In genomic region chr2:112793449-112793978, GRCh38 we compare ENCODE assay signal across 10 cellular contexts. TPM values are rescaled to one million over a fixed set of nuclear protein-coding genes. Genes with fewer than 3 reads are reported as not detected.
A peak's percentile ranks its signal among the peaks of the same experiment; 100 is the strongest.
DNase-seq lines count a peak whose midpoint lies in the region; ATAC-seq and TF ChIP-seq lines count a peak whose summit lies in the region.
"Had no signal": no experiment of that assay in that cellular context is flagged by ENCODE, and none has a peak within 500 bp of the region (broad histone marks: within the 10 kb centered on the region; RNA-seq: fewer than 3 reads in every experiment).

No MANE protein-coding gene starts in this region.

- intact Hi-C loops in OCI-LY7 (cut with micrococcal nuclease; ENCODE audit: unreplicated experiment), result no loop called here

- POLR2A ChIA-PET in OCI-LY7 (lab: Charles Lee), result interaction anchor here (0.6 to 1.7 kb wide), 3 partner anchors 9 to 406 kb away, joined by 3 read pairs; partner anchors contain the start of gene IL1A

- peak; percentile 21 to 61 for ATAC-seq in activated CD4-positive, CD25-positive, alpha-beta regulatory T cell treated with anti-CD3 and anti-CD28 coated beads, Interleukin-2, amount 50 U/mL, for 24 hours
- no peak for ATAC-seq in HG02981 (IDR thresholded peaks at IDR 0.05; ENCODE audit: unreplicated experiment)

- no peak overlapping the region for H3K4me3 ChIP-seq in OCI-LY7 (ENCODE audit: low read depth, low read length, poor library complexity, severe bottlenecking)
- H3K4me3 ChIP-seq in cardiac fibroblast (replicated peaks in 1 of 2; ENCODE audit: low read depth in 2 of 2, low read length in 2 of 2), result no peak overlapping the region
- H3K4me3 ChIP-seq in parathyroid adenoma (ENCODE audit: low read depth, low read length), result no peak overlapping the region

- H3K9me3 ChIP-seq in OCI-LY7 (ENCODE audit: low read length), result no peaks in the 10 kb centered on the region
- H3K9me3 ChIP-seq in parathyroid adenoma (ENCODE audit: control insufficient read depth, low read length), result no peaks in the 10 kb centered on the region

- no peak for DNase-seq in activated CD4-positive, CD25-positive, alpha-beta regulatory T cell treated with anti-CD3 and anti-CD28 coated beads, Interleukin-2, amount 50 U/mL, for 72 hours
- no peak for DNase-seq in OCI-LY7 (ENCODE audit: low spot score)
- DNase-seq in cardiac fibroblast (ENCODE audit: low read depth in 2 of 2), result peak; percentile 33 to 74
- no peak for DNase-seq in NCI-H1417 (lab: John Stamatoyannopoulos, UW)
- no peak for DNase-seq in NCI-H2171 (lab: John Stamatoyannopoulos, UW)
- DNase-seq: stimulated activated CD4-positive, alpha-beta T cell treated with anti-CD3 and anti-CD28 coated beads, Interleukin-4, amount 100 ng/mL, for 1 hour had no signal

- no peaks in the 10 kb centered on the region for H3K27me3 ChIP-seq in parathyroid adenoma (ENCODE audit: control insufficient read depth, insufficient read depth, low read length)

- CTCF ChIA-PET in OCI-LY7 (lab: Charles Lee; ENCODE audit: unreplicated experiment), result no interaction called here

- H3K4me1 ChIP-seq in OCI-LY7 (ENCODE audit: insufficient read depth, low read length, poor library complexity, severe bottlenecking), result peaks cover 14% of the 10 kb centered on the region
- H3K4me1 ChIP-seq in parathyroid adenoma, result peaks cover 6% of the 10 kb centered on the region

- TF ChIP-seq CTCF in OCI-LY7 (conservative IDR thresholded peaks at IDR 0.05; ENCODE audit: low read length) (no peak), cardiac fibroblast (IDR thresholded peaks at IDR 0.05; ENCODE audit: low read depth, low read length) (no peak), parathyroid adenoma (IDR thresholded peaks at IDR 0.05) (no peak)

- H3K36me3 ChIP-seq in OCI-LY7 (ENCODE audit: insufficient read depth, low read length) (no peaks in the 10 kb centered on the region), parathyroid adenoma (ENCODE audit: control insufficient read depth, insufficient read depth, low read length) (no peaks in the 10 kb centered on the region)

- H3K9ac ChIP-seq in parathyroid adenoma, result no peak overlapping the region

- H3K79me2 ChIP-seq in OCI-LY7 (ENCODE audit: insufficient read depth, low read depth, low read length) (no peaks in the 10 kb centered on the region), parathyroid adenoma (no peaks in the 10 kb centered on the region)

- H3K9me2 ChIP-seq in OCI-LY7 (ENCODE audit: insufficient read depth, low read length), result no peaks in the 10 kb centered on the region

- peak overlapping the region; percentile 88 for H2AFZ ChIP-seq in OCI-LY7 (ENCODE audit: low read length)
- H2AFZ ChIP-seq in parathyroid adenoma, result peak overlapping the region; percentile 81

- BruUV-seq in OCI-LY7 (replicated peaks; lab: Mats Ljungman, UMichigan), result no TSS peak

- H3K4me2 ChIP-seq in OCI-LY7 (ENCODE audit: low read length) (peak overlapping the region; percentile 20; the same call in 1 of the 2 replicates), parathyroid adenoma (ENCODE audit: low read length) (no peak overlapping the region)

- no peaks in the 10 kb centered on the region for H4K20me1 ChIP-seq in OCI-LY7 (ENCODE audit: insufficient read depth, low read length)

- H3K27ac ChIP-seq in OCI-LY7 (ENCODE audit: low read depth, low read length, poor library complexity, severe bottlenecking) (peak overlapping the region; percentile 34), parathyroid adenoma (peak overlapping the region; percentile 43)
- H3K27ac ChIP-seq: 22Rv1 had no signal

RNA-seq across cellular contexts. Expression of gene IL1A, which starts 9.2 kb away (rescaled TPM):
- total RNA-seq in OCI-LY7 (2014; rRNA removed; shearing (Covaris generic)), result not detected in 2 replicates
- total RNA-seq in OCI-LY7 (2022), result not detected in 2 replicates

RNA-seq across cellular contexts. Expression of gene CKAP2L, which starts 29.1 kb away (rescaled TPM):
- 28.8 and 31.8 TPM in 2 replicates for total RNA-seq in OCI-LY7 (2014; rRNA removed; shearing (Covaris generic))
- 61.8 and 77.3 TPM in 2 replicates for total RNA-seq in OCI-LY7 (2022)

RNA-seq across cellular contexts. Expression of gene IL1B, which starts 43.1 kb away (rescaled TPM):
- total RNA-seq in OCI-LY7 (2014; rRNA removed; shearing (Covaris generic)), result not detected in 2 replicates
- not detected in 2 replicates for total RNA-seq in OCI-LY7 (2022)

Comparison
In these comparisons a context has a peak if more than half of its experiments do, and no peak if none do; other contexts are left out.
1. DNase-seq: peak in cardiac fibroblast (2 of 2); none in activated CD4-positive, CD25-positive, alpha-beta regulatory T cell treated with anti-CD3 and anti-CD28 coated beads, Interleukin-2, amount 50 U/mL, for 72 hours (single experiment), OCI-LY7 (single experiment), NCI-H1417 (0 of 3) and NCI-H2171 (single experiment).